Comparison of ENCODE assay signal across 9 cellular contexts in the genomic region with DNA sequence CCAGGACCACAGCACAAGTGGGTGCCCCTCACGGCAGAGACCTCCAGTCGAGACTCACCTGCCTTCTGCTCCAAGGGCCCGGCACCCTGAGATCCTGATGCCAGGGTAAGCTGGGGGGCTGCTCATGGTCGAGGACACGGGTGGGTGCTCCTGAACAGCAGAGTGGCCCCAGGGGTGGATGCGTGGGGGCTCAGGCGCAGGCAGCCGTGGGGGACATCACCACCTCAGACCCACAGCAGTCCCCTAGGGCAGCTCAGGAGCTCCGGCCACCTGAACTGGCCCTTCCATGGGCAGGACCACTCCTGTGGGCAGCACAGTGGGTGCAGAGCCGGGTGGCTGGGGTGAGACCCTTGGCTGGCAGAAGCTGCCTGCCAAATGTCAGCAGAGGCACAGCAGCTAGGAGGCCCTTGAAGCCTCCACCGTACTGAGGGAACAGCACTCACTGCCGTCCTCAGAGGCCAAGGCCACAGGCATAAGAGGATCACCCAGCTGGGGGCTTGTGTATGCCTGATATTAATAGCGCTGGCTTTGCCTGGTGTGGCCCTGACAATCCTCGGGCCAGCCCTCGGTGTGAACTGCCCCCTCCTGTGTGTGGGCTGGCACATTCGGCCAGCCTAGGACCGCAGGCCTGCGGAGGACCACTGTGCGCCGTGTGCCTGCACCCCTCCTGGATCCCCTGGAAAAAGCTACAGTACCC. TPM values are rescaled to one million over a fixed set of nuclear protein-coding genes. Genes with fewer than 3 reads are reported as not detected.
A peak's percentile ranks its signal among the peaks of the same experiment; 100 is the strongest.
DNase-seq lines count a peak whose midpoint lies in the region; ATAC-seq and TF ChIP-seq lines count a peak whose summit lies in the region.
"Had no signal": no experiment of that assay in that cellular context is flagged by ENCODE, and none has a peak within 500 bp of the region (broad histone marks: within the 10 kb centered on the region; RNA-seq: fewer than 3 reads in every experiment).

No MANE protein-coding gene starts in this region.

- H3K79me2 ChIP-seq in neural cell (replicated peaks; ENCODE audit: insufficient read depth, low read length), result peaks cover 61% of the 10 kb centered on the region

- no peak for TF ChIP-seq POLR2A in esophagus squamous epithelium (IDR thresholded peaks at IDR 0.05)
- no peak for TF ChIP-seq POLR2A in transverse colon (IDR thresholded peaks at IDR 0.05)

- ATAC-seq in RWPE2 (ENCODE audit: low read depth), result no peak
- no peak for ATAC-seq in naive thymus-derived CD8-positive, alpha-beta T cell
- ATAC-seq: activated CD8-positive, alpha-beta memory T cell treated with anti-CD3 and anti-CD28 coated beads, Interleukin-2, amount 10 ng/mL, durations not matched to agents 7 days and 5 days had no signal

- TF ChIP-seq CTCF in RWPE2 (IDR thresholded peaks at IDR 0.05; ENCODE audit: poor library complexity, severe bottlenecking) (no peak), esophagus squamous epithelium (IDR thresholded peaks at IDR 0.05) (no peak), neural cell (IDR thresholded peaks at IDR 0.05; ENCODE audit: poor library complexity, severe bottlenecking) (no peak), transverse colon (IDR thresholded peaks at IDR 0.05) (no peak)

- TF ChIP-seq EP300 in neural cell (conservative IDR thresholded peaks at IDR 0.05; ENCODE audit: poor library complexity, severe bottlenecking), result no peak
- no peak for TF ChIP-seq EP300 in transverse colon (IDR thresholded peaks at IDR 0.05; ENCODE audit: low read depth)

- H3K9me2 ChIP-seq in neural cell (ENCODE audit: insufficient read depth, low read length), result no peaks in the 10 kb centered on the region

- no peaks in the 10 kb centered on the region for H3F3A ChIP-seq in neural cell (ENCODE audit: insufficient read depth, low read length, poor library complexity, severe bottlenecking)

- peaks cover 9% of the 10 kb centered on the region for H3K4me1 ChIP-seq in RWPE2 (ENCODE audit: insufficient read depth, poor library complexity, severe bottlenecking)
- H3K4me1 ChIP-seq in esophagus squamous epithelium, result peaks cover 72 to 98% (median 82%) of the 10 kb centered on the region in 3 donors
- H3K4me1 ChIP-seq in transverse colon, result peaks cover 64 to 73% (median 70%) of the 10 kb centered on the region in 4 donors

- intact Hi-C loops in esophagus squamous epithelium (cut with DNase I), result no loop called here
- intact Hi-C loops in transverse colon (cut with DNase I; ENCODE audit: low total_unique reads), result no loop called here

- no peak overlapping the region for H2AFZ ChIP-seq in neural cell (ENCODE audit: low read depth, low read length)

- WGBS in esophagus squamous epithelium, 2 donors, result 42% methylated on average over 2 of the region's 20 CpGs; no CpG with 5 or more reads in 1 of the 2 donors
- 78% methylated on average over 19 of the region's 20 CpGs; no CpG with 5 or more reads in 1 of the 2 donors for WGBS in transverse colon (ENCODE audit: low coverage in 1 of 2), 2 donors

- H3K27me3 Mint-ChIP-seq in naive thymus-derived CD8-positive, alpha-beta T cell, result no peaks in the 10 kb centered on the region
- H3K27me3 Mint-ChIP-seq: activated CD8-positive, alpha-beta memory T cell treated with anti-CD3 and anti-CD28 coated beads, Interleukin-2, amount 10 ng/mL, durations not matched to agents 7 days and 5 days had no signal

- peak overlapping the region in 4 of 10 donors; percentile 17 to 99 (median 58) for H3K27ac Mint-ChIP-seq in naive thymus-derived CD8-positive, alpha-beta T cell
- H3K27ac Mint-ChIP-seq: activated CD8-positive, alpha-beta memory T cell treated with anti-CD3 and anti-CD28 coated beads, Interleukin-2, amount 10 ng/mL, durations not matched to agents 7 days and 5 days had no signal

- POLR2A ChIA-PET in naive thymus-derived CD8-positive, alpha-beta T cell (lab: Charles Lee), result interaction anchor here (1.3 to 1.7 kb wide), 2 partner anchors 9 to 49 kb away, joined by 6 to 7 read pairs; no protein-coding TSS in a partner anchor

- peaks cover 13% of the 10 kb centered on the region for H3K36me3 ChIP-seq in RWPE2 (ENCODE audit: low read depth)
- peaks cover 1 to 17% (median 4%) of the 10 kb centered on the region in 3 donors for H3K36me3 ChIP-seq in esophagus squamous epithelium
- no peaks in the 10 kb centered on the region for H3K36me3 ChIP-seq in neural cell (ENCODE audit: insufficient read depth, low read length)
- H3K36me3 ChIP-seq in transverse colon, result peaks cover 0 to 4% (median 0%) of the 10 kb centered on the region in 4 donors

- H3K27ac ChIP-seq in RWPE2 (ENCODE audit: poor library complexity, severe bottlenecking), result no peak overlapping the region
- H3K27ac ChIP-seq in esophagus squamous epithelium, result peak overlapping the region; percentile 93 to 99 (median 96)
- peak overlapping the region; percentile 99 for H3K27ac ChIP-seq in neural cell (ENCODE audit: low read length)
- H3K27ac ChIP-seq in transverse colon, result peak overlapping the region; percentile 82 to 93 (median 84)

- H3K27me3 ChIP-seq in RWPE2 (ENCODE audit: insufficient read depth, poor library complexity, severe bottlenecking), result no peaks in the 10 kb centered on the region
- no peaks in the 10 kb centered on the region for H3K27me3 ChIP-seq in esophagus squamous epithelium
- no peaks in the 10 kb centered on the region for H3K27me3 ChIP-seq in neural cell (ENCODE audit: insufficient read depth, low read depth, low read length)
- H3K27me3 ChIP-seq in transverse colon, result no peaks in the 10 kb centered on the region

- DNase-seq in RWPE2 (ENCODE audit: low spot score), result peak; percentile 85
- no peak for DNase-seq in esophagus squamous epithelium (lab: John Stamatoyannopoulos, UW)
- no peak for DNase-seq in transverse colon
- no peak for DNase-seq in naive thymus-derived CD8-positive, alpha-beta T cell
- no peak for DNase-seq in DMS153 (lab: John Stamatoyannopoulos, UW)
- DNase-seq in SK-N-DZ (ENCODE audit: low spot score), result no peak
- DNase-seq: activated CD8-positive, alpha-beta memory T cell treated with anti-CD3 and anti-CD28 coated beads, Interleukin-2, amount 10 ng/mL, durations not matched to agents 7 days and 5 days; T-helper 1 cell had no signal

- H4K20me1 ChIP-seq in neural cell (ENCODE audit: insufficient read depth), result no peaks in the 10 kb centered on the region

- H3K4me2 ChIP-seq in neural cell (ENCODE audit: low read length), result no peak overlapping the region

- in situ Hi-C loops in transverse colon (cut with MboI; ENCODE audit: low pct_ligation_motif_present in 1 of 4, low pct_unique_long_range_greater_than_20kb in 1 of 4, low sequenced_read_pairs in 3 of 4), result no loop called here

- no peak overlapping the region for H3K4me3 Mint-ChIP-seq in naive thymus-derived CD8-positive, alpha-beta T cell
- H3K4me3 Mint-ChIP-seq: activated CD8-positive, alpha-beta memory T cell treated with anti-CD3 and anti-CD28 coated beads, Interleukin-2, amount 10 ng/mL, durations not matched to agents 7 days and 5 days had no signal

- H3K4me3 ChIP-seq in RWPE2 (ENCODE audit: severe bottlenecking) (no peak overlapping the region), esophagus squamous epithelium (peak overlapping the region in 3 of 4 donors; percentile 21 to 35 (median 30)), neural cell (ENCODE audit: low read length) (no peak overlapping the region), transverse colon (no peak overlapping the region)

- no peaks in the 10 kb centered on the region for H3K9me3 Mint-ChIP-seq in naive thymus-derived CD8-positive, alpha-beta T cell

- H3K9me3 ChIP-seq in RWPE2 (ENCODE audit: severe bottlenecking), result no peaks in the 10 kb centered on the region
- H3K9me3 ChIP-seq in esophagus squamous epithelium, result no peaks in the 10 kb centered on the region
- H3K9me3 ChIP-seq in neural cell (ENCODE audit: low read length), result no peaks in the 10 kb centered on the region
- H3K9me3 ChIP-seq in transverse colon, result no peaks in the 10 kb centered on the region

- H3K9ac ChIP-seq in neural cell (ENCODE audit: low read length), result peak overlapping the region; percentile 16

- H3K36me3 Mint-ChIP-seq in naive thymus-derived CD8-positive, alpha-beta T cell, result peaks cover 0 to 3% (median 0%) of the 10 kb centered on the region in 3 donors
- H3K36me3 Mint-ChIP-seq: activated CD8-positive, alpha-beta memory T cell treated with anti-CD3 and anti-CD28 coated beads, Interleukin-2, amount 10 ng/mL, durations not matched to agents 7 days and 5 days had no signal

- H3K4me1 Mint-ChIP-seq in naive thymus-derived CD8-positive, alpha-beta T cell, result peaks cover 28 to 66% (median 52%) of the 10 kb centered on the region in 4 donors

- TF ChIP-seq RAD21 in neural cell (conservative IDR thresholded peaks at IDR 0.05), result no peak

RNA-seq across cellular contexts. Expression of a gene that starts 5.4 kb away (rescaled TPM):
- 10 to 100 TPM; 23.1 to 38.0 (median 25.6) TPM for total RNA-seq in esophagus squamous epithelium
- polyA plus RNA-seq in neural cell, result 58.9 and 66.8 TPM in 2 replicates
- 20.3 and 26.5 TPM in 2 replicates for polyA minus RNA-seq in neural cell
- total RNA-seq in transverse colon, result 100 to 1,000 TPM in 1 of 4 donors, 10 to 100 TPM in 3; 41.1 to 189 (median 68.5) TPM
- total RNA-seq in naive thymus-derived CD8-positive, alpha-beta T cell, result 10 to 100 TPM; 48.2 to 50.9 TPM
- polyA plus RNA-seq in naive thymus-derived CD8-positive, alpha-beta T cell, result 10 to 100 TPM; 19.8 to 28.3 (median 21.0) TPM
- 37.5 and 37.9 TPM in 2 replicates for polyA plus RNA-seq in SK-N-DZ (2014; cell fraction: cytosol; rRNA removed)
- 113 and 219 TPM in 2 replicates for polyA plus RNA-seq in SK-N-DZ (2014; cell fraction: nucleus; rRNA removed)

RNA-seq across cellular contexts. Expression of a gene that starts 18.9 kb away (rescaled TPM):
- 10 to 100 TPM; 10.7 to 17.6 (median 14.2) TPM for total RNA-seq in esophagus squamous epithelium
- polyA plus RNA-seq in neural cell, result 21.6 and 25.7 TPM in 2 replicates
- 25.4 and 29.0 TPM in 2 replicates for polyA minus RNA-seq in neural cell
- 1 to 10 TPM; 1.8 to 5.2 (median 2.1) TPM for total RNA-seq in transverse colon
- 10 to 100 TPM; 17.7 to 19.4 TPM for total RNA-seq in naive thymus-derived CD8-positive, alpha-beta T cell
- 1 to 10 TPM in 1 of 3 donors, under 1 TPM in 2; 0.57 to 1.5 (median 0.59) TPM for polyA plus RNA-seq in naive thymus-derived CD8-positive, alpha-beta T cell
- 23.6 and 26.7 TPM in 2 replicates for polyA plus RNA-seq in SK-N-DZ (2014; cell fraction: cytosol; rRNA removed)
- polyA plus RNA-seq in SK-N-DZ (2014; cell fraction: nucleus; rRNA removed), result 70.8 and 86.4 TPM in 2 replicates

RNA-seq across cellular contexts. Expression of a gene that starts 28.6 kb away (rescaled TPM):
- 10 to 100 TPM in 1 of 4 donors, 1 to 10 TPM in 3; 5.1 to 15.9 (median 6.8) TPM for total RNA-seq in esophagus squamous epithelium
- 23.3 and 28.7 TPM in 2 replicates for polyA plus RNA-seq in neural cell
- polyA minus RNA-seq in neural cell, result 10.7 and 15.9 TPM in 2 replicates
- 10 to 100 TPM in 3 of 4 donors, 1 to 10 TPM in 1; 5.9 to 86.2 (median 19.4) TPM for total RNA-seq in transverse colon
- 1 to 10 TPM; 7.7 to 9.3 TPM for total RNA-seq in naive thymus-derived CD8-positive, alpha-beta T cell
- polyA plus RNA-seq in naive thymus-derived CD8-positive, alpha-beta T cell, result 10 to 100 TPM in 1 of 3 donors, 1 to 10 TPM in 2; 7.4 to 15.4 (median 8.9) TPM
- 3.9 and 16.4 TPM in 2 replicates for polyA plus RNA-seq in SK-N-DZ (2014; cell fraction: cytosol; rRNA removed)
- 29.2 and 35.3 TPM in 2 replicates for polyA plus RNA-seq in SK-N-DZ (2014; cell fraction: nucleus; rRNA removed)

RNA-seq across cellular contexts. Expression of a gene that starts 30.1 kb away (rescaled TPM):
- total RNA-seq in esophagus squamous epithelium, result 10 to 100 TPM; 34.1 to 57.4 (median 45.8) TPM
- 91.9 and 94.4 TPM in 2 replicates for polyA plus RNA-seq in neural cell
- 131 and 133 TPM in 2 replicates for polyA minus RNA-seq in neural cell
- 10 to 100 TPM; 29.2 to 55.7 (median 51.8) TPM for total RNA-seq in transverse colon
- 10 to 100 TPM; 91.1 to 93.3 TPM for total RNA-seq in naive thymus-derived CD8-positive, alpha-beta T cell
- 100 to 1,000 TPM in 1 of 3 donors, 10 to 100 TPM in 2; 67.2 to 110 (median 85.9) TPM for polyA plus RNA-seq in naive thymus-derived CD8-positive, alpha-beta T cell
- polyA plus RNA-seq in SK-N-DZ (2014; cell fraction: cytosol; rRNA removed), result 137 and 140 TPM in 2 replicates
- 105 and 126 TPM in 2 replicates for polyA plus RNA-seq in SK-N-DZ (2014; cell fraction: nucleus; rRNA removed)

RNA-seq across cellular contexts. Expression of a gene that starts 55.9 kb away (rescaled TPM):
- total RNA-seq in esophagus squamous epithelium (10 to 100 TPM; 58.7 to 89.5 (median 75.4) TPM), transverse colon (10 to 100 TPM; 59.9 to 77.3 (median 71.4) TPM)
- polyA plus RNA-seq in neural cell, result 82.8 and 96.7 TPM in 2 replicates
- polyA minus RNA-seq in neural cell, result 132 and 140 TPM in 2 replicates
- total RNA-seq in naive thymus-derived CD8-positive, alpha-beta T cell, result 10 to 100 TPM; 51.8 to 52.9 TPM
- polyA plus RNA-seq in naive thymus-derived CD8-positive, alpha-beta T cell, result 1 to 10 TPM; 4.7 to 7.1 (median 6.7) TPM
- 48.5 and 54.7 TPM in 2 replicates for polyA plus RNA-seq in SK-N-DZ (2014; cell fraction: cytosol; rRNA removed)
- 42.9 and 44.8 TPM in 2 replicates for polyA plus RNA-seq in SK-N-DZ (2014; cell fraction: nucleus; rRNA removed)

Comparison
In these comparisons a context has a peak if more than half of its experiments do, and no peak if none do; other contexts are left out.
1. H3K4me3 ChIP-seq: peak in esophagus squamous epithelium (3 of 4); none in RWPE2 (single experiment), neural cell (single experiment) and transverse colon (0 of 4).